ENCODE assay signal across 23 cellular contexts in genomic region chr9:94490465-94490864, GRCh38.
A peak's percentile ranks its signal among the peaks of the same experiment; 100 is the strongest.
DNase-seq lines count a peak whose midpoint lies in the region; ATAC-seq, FAIRE-seq and TF ChIP-seq lines count a peak whose summit lies in the region.
"Had no signal": no experiment of that assay in that cellular context is flagged by ENCODE, and none has a peak within 500 bp of the region (broad histone marks: within the 10 kb centered on the region; RNA-seq: fewer than 3 reads in every experiment).

No MANE protein-coding gene starts in this region.

- no peak overlapping the region for H3K18ac ChIP-seq in IMR-90 (ENCODE audit: low read depth, low read length)

- H3K23ac ChIP-seq in IMR-90 (ENCODE audit: low read depth, low read length) = no peak overlapping the region

- no peaks in the 10 kb centered on the region for H4K20me1 ChIP-seq in IMR-90 (ENCODE audit: insufficient read depth, low read length)
- no peaks in the 10 kb centered on the region for H4K20me1 ChIP-seq in GM12878 (ENCODE audit: control insufficient read depth, insufficient read depth)
- H4K20me1 ChIP-seq: BLaER1 treated with 17β-estradiol and CSF1 and Interleukin-3, amounts not matched to agents 10 nM and 100 nM had no signal

- H4K91ac ChIP-seq in IMR-90 (ENCODE audit: insufficient read depth, low read depth, low read length) = no peak overlapping the region

- H3K4me1 ChIP-seq in A549 (no peaks in the 10 kb centered on the region), IMR-90 (ENCODE audit: control insufficient read depth, insufficient read depth, low read length) (no peaks in the 10 kb centered on the region), GM12878 (ENCODE audit: control insufficient read depth, insufficient read depth, low read length) (no peaks in the 10 kb centered on the region)
- H3K4me1 ChIP-seq: BLaER1 treated with 17β-estradiol and CSF1 and Interleukin-3, amounts not matched to agents 10 nM and 100 nM; gastrocnemius medialis; sigmoid colon had no signal

- no peak overlapping the region for H2BK15ac ChIP-seq in IMR-90 (ENCODE audit: low read depth, low read length)

- 76% methylated on average over 1 of the region's 1 CpG for WGBS in A549 (ENCODE audit: missing lambda C conversion rate)
- no CpG with 5 or more reads among the region's 1 CpG for WGBS in IMR-90 (ENCODE audit: extremely low coverage in 2 of 2, insufficient read length in 1 of 2), 2 experiments
- WGBS in GM12878 (ENCODE audit: insufficient coverage, insufficient replicate concordance, low lambda C conversion rate, missing lambda C conversion rate) = 0% methylated on average over 1 of the region's 1 CpG

- SMC1A ChIA-PET in GM12878 (lab: Charles Lee; ENCODE audit: uncharacterized antibody, unreplicated experiment) = no interaction called here

- TF ChIP-seq CTCF in A549 (IDR thresholded peaks at IDR 0.05) (no peak), IMR-90 (conservative IDR thresholded peaks at IDR 0.05; ENCODE audit: low read depth, low read length) (no peak), GM12878 (IDR thresholded peaks at IDR 0.05 in 2 of 3, conservative IDR thresholded peaks at IDR 0.05 in 1 of 3; ENCODE audit: control insufficient read depth in 2 of 3, extremely low read depth in 1 of 3, insufficient read depth in 1 of 3, low read depth in 3 of 3, low read length in 3 of 3) (no peak)

- ATAC-seq in A549 = no peak
- ATAC-seq in IMR-90 (ENCODE audit: low read depth) = no peak
- ATAC-seq in GM12878 = no peak
- no peak for ATAC-seq in HG02973 (IDR thresholded peaks at IDR 0.05; ENCODE audit: unreplicated experiment)
- ATAC-seq: activated CD4-positive, alpha-beta T cell treated with anti-CD3 and anti-CD28 coated beads for 36 hours; gastrocnemius medialis; natural killer cell; stimulated activated memory B cell treated with anti-CD40 and anti-IgM and Interleukin-4, amounts not matched to agents 10 μg/mL and 1 μg/mL and 100 μg/mL, for 72 hours had no signal

- no peaks in the 10 kb centered on the region for H3K9me1 ChIP-seq in IMR-90 (ENCODE audit: insufficient read depth, low read length)

- H3K9ac ChIP-seq in IMR-90 (ENCODE audit: low read depth, low read length) = no peak overlapping the region
- no peak overlapping the region for H3K9ac ChIP-seq in GM12878 (ENCODE audit: control insufficient read depth, insufficient read depth, low read length)
- H3K9ac ChIP-seq: BLaER1 treated with 17β-estradiol and CSF1 and Interleukin-3, amounts not matched to agents 10 nM and 100 nM had no signal

- BruUV-seq in IMR-90 (replicated peaks; lab: Mats Ljungman, UMichigan) (no TSS peak), GM12878 (replicated peaks; lab: Mats Ljungman, UMichigan) (no TSS peak)

- H2AFZ ChIP-seq in IMR-90 (replicated peaks; ENCODE audit: low read length, poor library complexity) = no peak overlapping the region
- no peak overlapping the region for H2AFZ ChIP-seq in GM12878 (ENCODE audit: control insufficient read depth, low read depth, low read length)

- H2BK20ac ChIP-seq in IMR-90 (ENCODE audit: low read depth, low read length) = no peak overlapping the region

- H4K5ac ChIP-seq in IMR-90 (ENCODE audit: low read depth, low read length) = no peak overlapping the region

- TF ChIP-seq POLR2A in A549 (IDR thresholded peaks at IDR 0.05; ENCODE audit: low read length) (no peak), IMR-90 (IDR thresholded peaks at IDR 0.05; ENCODE audit: low read depth, low read length) (no peak), GM12878 (IDR thresholded peaks at IDR 0.05; ENCODE audit: low read depth, low read length) (no peak)

- no peaks in the 10 kb centered on the region for H3K9me3 ChIP-seq in A549
- no peaks in the 10 kb centered on the region for H3K9me3 ChIP-seq in IMR-90 (ENCODE audit: control insufficient read depth, insufficient read depth, low read length)
- no peaks in the 10 kb centered on the region; the same call in 2 of the 3 replicates for H3K9me3 ChIP-seq in GM12878 (replicated peaks; ENCODE audit: control insufficient read depth, insufficient read depth, low read length)
- H3K9me3 ChIP-seq: BLaER1 treated with 17β-estradiol and CSF1 and Interleukin-3, amounts not matched to agents 10 nM and 100 nM; gastrocnemius medialis; sigmoid colon had no signal

- no peak overlapping the region for H2BK120ac ChIP-seq in IMR-90 (ENCODE audit: low read depth, low read length)

- POLR2A ChIA-PET in A549 (lab: Yijun Ruan, JAX) = no interaction called here
- POLR2A ChIA-PET in IMR-90 (lab: Charles Lee; ENCODE audit: unreplicated experiment) = no interaction called here
- POLR2A ChIA-PET in GM12878 (lab: Charles Lee) = no interaction called here

- no peak for DNase-seq in A549 (ENCODE audit: low read depth in 1 of 2, low spot score in 1 of 2)
- peak; percentile 3 for DNase-seq in IMR-90
- no peak for DNase-seq in GM12878 (ENCODE audit: low read depth, low spot score)
- DNase-seq in iPS-NIHi11 (ENCODE audit: low spot score) = peak; percentile 7
- no peak for DNase-seq in NCI-H510A treated with DMSO at 0.1 percent for 48 hours (lab: John Stamatoyannopoulos, UW)
- DNase-seq in amygdala (lab: John Stamatoyannopoulos, UW) = no peak
- DNase-seq in NCI-H2081 (lab: John Stamatoyannopoulos, UW) = no peak
- DNase-seq: ACHN; activated CD4-positive, alpha-beta T cell treated with anti-CD3 and anti-CD28 coated beads for 36 hours; activated naive CD8-positive, alpha-beta T cell treated with anti-CD3 and anti-CD28 coated beads, Interleukin-2, amount 10 ng/mL, durations not matched to agents 7 days and 5 days; Calu3; gastrocnemius medialis; GF-D8; hypothalamus; Karpas-422; natural killer cell; NCI-H1092 treated with DMSO at 0.1 percent for 48 hours; NCI-H524; sigmoid colon had no signal

- H3K36me3 ChIP-seq in IMR-90 (ENCODE audit: control insufficient read depth, insufficient read depth, low read length) (no peaks in the 10 kb centered on the region), GM12878 (ENCODE audit: control insufficient read depth in 2 of 2, insufficient read depth in 2 of 2, low read length in 1 of 2) (no peaks in the 10 kb centered on the region)
- H3K36me3 ChIP-seq: BLaER1 treated with 17β-estradiol and CSF1 and Interleukin-3, amounts not matched to agents 10 nM and 100 nM; gastrocnemius medialis; sigmoid colon had no signal

- H4K8ac ChIP-seq in IMR-90 (ENCODE audit: low read depth in 2 of 2, low read length in 2 of 2) = no peak overlapping the region

- H2AK9ac ChIP-seq in IMR-90 (replicated peaks; ENCODE audit: low read depth, low read length, poor library complexity) = no peak overlapping the region

- no peak overlapping the region for H2BK5ac ChIP-seq in IMR-90 (ENCODE audit: low read depth, low read length, poor library complexity, severe bottlenecking)

- H3K4me3 ChIP-seq in A549 = no peak overlapping the region
- no peak overlapping the region for H3K4me3 ChIP-seq in IMR-90 (ENCODE audit: insufficient read depth, low read depth, low read length)
- no peak overlapping the region for H3K4me3 ChIP-seq in GM12878
- H3K4me3 ChIP-seq: BLaER1 treated with 17β-estradiol and CSF1 and Interleukin-3, amounts not matched to agents 10 nM and 100 nM; gastrocnemius medialis; sigmoid colon had no signal

- H3K4me2 ChIP-seq in A549 (no peak overlapping the region), IMR-90 (ENCODE audit: low read depth, low read length) (no peak overlapping the region), GM12878 (ENCODE audit: control insufficient read depth, insufficient read depth) (no peak overlapping the region)
- H3K4me2 ChIP-seq: BLaER1 treated with 17β-estradiol and CSF1 and Interleukin-3, amounts not matched to agents 10 nM and 100 nM had no signal

- TF ChIP-seq RAD21 in A549 (conservative IDR thresholded peaks at IDR 0.05 in 1 of 2, IDR thresholded peaks at IDR 0.05 in 1 of 2) (no peak), IMR-90 (IDR thresholded peaks at IDR 0.05; ENCODE audit: low read length) (no peak), GM12878 (IDR thresholded peaks at IDR 0.05; ENCODE audit: insufficient read depth, low read depth, low read length) (no peak)

- H3K27ac ChIP-seq in A549 (no peak overlapping the region), IMR-90 (ENCODE audit: insufficient read depth, low read length) (no peak overlapping the region), GM12878 (ENCODE audit: control insufficient read depth, insufficient read depth) (no peak overlapping the region)
- H3K27ac ChIP-seq: BLaER1 treated with 17β-estradiol and CSF1 and Interleukin-3, amounts not matched to agents 10 nM and 100 nM; epithelial cell of prostate; gastrocnemius medialis; sigmoid colon had no signal

- no peak overlapping the region for H2AK5ac ChIP-seq in IMR-90 (ENCODE audit: low read depth, low read length)

- no peak for FAIRE-seq in A549 (lab: Jason Lieb, UNC)
- FAIRE-seq in GM12878 (lab: Jason Lieb, UNC) = no peak

- intact Hi-C loops in IMR-90 (cut with micrococcal nuclease) (no loop called here), GM12878 (cut with micrococcal nuclease; ENCODE audit: unreplicated experiment) (no loop called here)

- RAD21 ChIA-PET in GM12878 (lab: Charles Lee; ENCODE audit: unreplicated experiment) = no interaction called here

- no peak overlapping the region for H3K4ac ChIP-seq in IMR-90 (ENCODE audit: low read depth, low read length)

- no peak overlapping the region for H3K14ac ChIP-seq in IMR-90 (replicated peaks; ENCODE audit: low read depth, low read length)

- CTCF ChIA-PET in A549 (lab: Yijun Ruan, JAX) (interaction anchor here (0.6 to 1.3 kb wide), 2 partner anchors 12 to 18 kb away, joined by 3 to 5 read pairs; no protein-coding TSS in a partner anchor), IMR-90 (lab: Yijun Ruan, JAX) (no interaction called here), GM12878 (lab: Yijun Ruan, JAX) (no interaction called here)

- H3K56ac ChIP-seq in IMR-90 (ENCODE audit: extremely low read depth, insufficient read depth, low read length) = no peak overlapping the region

- H3K27me3 ChIP-seq in IMR-90 (ENCODE audit: control insufficient read depth, insufficient read depth, low read length) (no peaks in the 10 kb centered on the region), GM12878 (replicated peaks in 1 of 2; ENCODE audit: control insufficient read depth in 2 of 2, insufficient read depth in 2 of 2, low read length in 1 of 2) (no peaks in the 10 kb centered on the region; a peak in 1 of 4 replicates)
- H3K27me3 ChIP-seq: BLaER1 treated with 17β-estradiol and CSF1 and Interleukin-3, amounts not matched to agents 10 nM and 100 nM; gastrocnemius medialis; sigmoid colon had no signal

- TF ChIP-seq EP300 in A549 (IDR thresholded peaks at IDR 0.05) = no peak
- TF ChIP-seq EP300 in GM12878 (IDR thresholded peaks at IDR 0.05; ENCODE audit: borderline replicate concordance in 1 of 2, control insufficient read depth in 1 of 2, low read depth in 2 of 2, low read length in 2 of 2) = no peak

- in situ Hi-C loops in IMR-90 (cut with MboI; ENCODE audit: low sequenced_read_pairs) (no loop called here), GM12878 (cut with MboI) (no loop called here)

- H3K79me1 ChIP-seq in IMR-90 (ENCODE audit: low read depth in 1 of 2, low read length in 2 of 2) = no peaks in the 10 kb centered on the region

- dilution Hi-C loops in IMR-90 (cut with HindIII; ENCODE audit: low sequenced_read_pairs, unreplicated experiment) = no loop called here

- H3K79me2 ChIP-seq in GM12878 (ENCODE audit: control insufficient read depth, insufficient read depth, low read length) = no peaks in the 10 kb centered on the region

TF ChIP-seq in A549, 52 proteins besides CTCF, POLR2A, EP300 and RAD21 (continues in another document):
- no peak for TF ChIP-seq HOXB5 (CRISPR knock-in tag; IDR thresholded peaks at IDR 0.05)

Comparison
In these comparisons a context has a peak if more than half of its experiments do, and no peak if none do; other contexts are left out.
1. DNase-seq: peak in IMR-90 (single experiment) and iPS-NIHi11 (single experiment); none in A549 (0 of 2), GM12878 (single experiment), NCI-H510A treated with DMSO at 0.1 percent for 48 hours (single experiment), amygdala (0 of 56) and NCI-H2081 (0 of 2).
2. Of the 24 proteins assayed by ChIP-seq in both GM12878 and A549: peak only in GM12878: none; only in A549: none; in both: REST; in neither: 23.